ENCODE assay signal across 1 cellular context in the genomic region with DNA sequence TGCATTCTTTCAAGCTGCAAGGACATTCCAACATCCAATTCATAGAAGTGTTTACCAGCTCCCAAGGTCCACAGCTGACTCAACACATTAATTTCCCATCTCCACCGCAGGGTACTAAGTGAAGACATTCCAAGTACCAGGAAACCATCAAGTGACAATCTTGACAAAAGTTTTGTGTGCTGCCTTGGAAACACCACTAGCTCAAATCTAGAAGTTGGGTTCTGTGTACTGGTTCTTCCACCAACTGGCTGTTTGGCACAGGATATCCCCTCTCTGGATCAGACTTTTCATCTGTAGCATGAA.
TF ChIP-seq lines count a peak whose summit lies in the region.

No MANE protein-coding gene starts in this region.

TF ChIP-seq in IMR-90, 13 proteins besides CTCF, POLR2A, EP300 and RAD21 (continued from another document):
- no peak for TF ChIP-seq MAZ (IDR thresholded peaks at IDR 0.05; ENCODE audit: borderline replicate concordance, low read depth, low read length)
- TF ChIP-seq CHD1 (IDR thresholded peaks at IDR 0.05; ENCODE audit: low read depth, low read length) = no peak
- TF ChIP-seq MXI1 (IDR thresholded peaks at IDR 0.05; ENCODE audit: borderline replicate concordance, low read depth, low read length) = no peak
- TF ChIP-seq, protein P1, sequence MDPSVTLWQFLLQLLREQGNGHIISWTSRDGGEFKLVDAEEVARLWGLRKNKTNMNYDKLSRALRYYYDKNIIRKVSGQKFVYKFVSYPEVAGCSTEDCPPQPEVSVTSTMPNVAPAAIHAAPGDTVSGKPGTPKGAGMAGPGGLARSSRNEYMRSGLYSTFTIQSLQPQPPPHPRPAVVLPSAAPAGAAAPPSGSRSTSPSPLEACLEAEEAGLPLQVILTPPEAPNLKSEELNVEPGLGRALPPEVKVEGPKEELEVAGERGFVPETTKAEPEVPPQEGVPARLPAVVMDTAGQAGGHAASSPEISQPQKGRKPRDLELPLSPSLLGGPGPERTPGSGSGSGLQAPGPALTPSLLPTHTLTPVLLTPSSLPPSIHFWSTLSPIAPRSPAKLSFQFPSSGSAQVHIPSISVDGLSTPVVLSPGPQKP (IDR thresholded peaks at IDR 0.05; ENCODE audit: borderline replicate concordance, low read depth, low read length) = no peak
- TF ChIP-seq SMC3 (IDR thresholded peaks at IDR 0.05; ENCODE audit: low read depth, low read length) = no peak
